ENCODE assay signal across 14 cellular contexts in genomic region chr12:214005-214736, GRCh38. TPM values are rescaled to one million over a fixed set of nuclear protein-coding genes. Genes with fewer than 3 reads are reported as not detected.
DNase-seq lines count a peak whose midpoint lies in the region; FAIRE-seq and TF ChIP-seq lines count a peak whose summit lies in the region.
"Had no signal": no experiment of that assay in that cellular context is flagged by ENCODE, and none has a peak within 500 bp of the region (broad histone marks: within the 10 kb centered on the region; RNA-seq: fewer than 3 reads in every experiment).

Gene SLC6A12 (minus strand): TSS chr12:214157. CDS start chr12:209986, 4,171 bp downstream.

- no peak within 1 kb of the TSS for H3K27ac ChIP-seq in small intestine (ENCODE audit: low read depth in 1 of 2, low read length in 1 of 2)

- H3K4me1 ChIP-seq in small intestine (ENCODE audit: control insufficient read depth in 2 of 2, insufficient read depth in 1 of 2, low read depth in 1 of 2, low read length in 1 of 2), result peaks cover 0 to 3% of the 10 kb centered on the region in 2 donors

- H3K9me3 ChIP-seq in small intestine (ENCODE audit: control insufficient read depth, low read depth), result no peaks in the 10 kb centered on the region

- no peaks in the 10 kb centered on the region for H3K36me3 ChIP-seq in small intestine (ENCODE audit: control insufficient read depth in 2 of 2, insufficient read depth in 2 of 2, low read length in 2 of 2)

- peaks cover 0 to 1% of the 10 kb centered on the region in 2 donors for H3K27me3 ChIP-seq in small intestine (ENCODE audit: control insufficient read depth in 2 of 2, insufficient read depth in 2 of 2, low read length in 2 of 2)

- DNase-seq in H54 (ENCODE audit: insufficient read length, low spot score) (peak; percentile 44), RCC 7860 (ENCODE audit: low spot score) (peak; percentile 16), kidney tubule cell (ENCODE audit: low spot score) (peak; percentile 77), small intestine (peak; percentile 46), HCEC 1CT (no peak), frontal cortex (ENCODE audit: low spot score in 2 of 2) (no peak), H4 (ENCODE audit: low spot score) (no peak), SK-N-DZ (ENCODE audit: low spot score) (no peak)
- DNase-seq: cerebellar nuclear complex; COR-L47; immature natural killer cell; nucleus accumbens; stimulated activated naive CD4-positive, alpha-beta T cell had no signal

- peak within 1 kb of the TSS in 1 of 2 donors; percentile 7 for H3K4me3 ChIP-seq in small intestine (ENCODE audit: low read depth in 1 of 2, low read length in 2 of 2)

- TF ChIP-seq POLR2A in H54 (IDR thresholded peaks at IDR 0.05; ENCODE audit: low read depth, low read length), result no peak

- no peak for FAIRE-seq in H54 (lab: Jason Lieb, UNC)
- FAIRE-seq in RCC 7860 (lab: Jason Lieb, UNC), result no peak
- FAIRE-seq in small intestine (lab: Jason Lieb, UNC), result no peak
- FAIRE-seq in frontal cortex (lab: Jason Lieb, UNC), result no peak

- WGBS in small intestine, 3 donors, result 13 to 31% (median 22%) methylated on average over 13 of the region's 13 CpGs

RNA-seq across cellular contexts. Expression of gene SLC6A12, which starts in this region (rescaled TPM):
- 1 to 10 TPM in 2 of 3 donors, under 1 TPM in 1; 0.48 to 9.4 (median 3.0) TPM for polyA plus RNA-seq in small intestine
- 6.9 TPM for total RNA-seq in frontal cortex
- total RNA-seq in H4 (2014; rRNA removed; shearing (Covaris generic)), result 0.08 TPM in 1 of 2 replicates, not detected in the other
- 0.16 and 0.27 TPM in 2 replicates for polyA plus RNA-seq in SK-N-DZ (2014; cell fraction: cytosol; rRNA removed)
- not detected in 2 replicates for polyA plus RNA-seq in SK-N-DZ (2014; cell fraction: nucleus; rRNA removed)
- total RNA-seq: T-helper 1 cell treated with Interleukin-12 subunit alpha and Interleukin-12 subunit beta and Interleukin-4 antibody, amounts not matched to agents 30 ng/mL and 1 ng/mL, for 36 hours had no signal

Comparison
In these comparisons a context has a peak if more than half of its experiments do, and no peak if none do; other contexts are left out.
1. DNase-seq: peak in H54 (single experiment), RCC 7860 (single experiment), kidney tubule cell (single experiment) and small intestine (single experiment); none in HCEC 1CT (single experiment), frontal cortex (0 of 2), H4 (single experiment) and SK-N-DZ (single experiment).